12 cellular contexts compared by ENCODE assay signal in the genomic region with DNA sequence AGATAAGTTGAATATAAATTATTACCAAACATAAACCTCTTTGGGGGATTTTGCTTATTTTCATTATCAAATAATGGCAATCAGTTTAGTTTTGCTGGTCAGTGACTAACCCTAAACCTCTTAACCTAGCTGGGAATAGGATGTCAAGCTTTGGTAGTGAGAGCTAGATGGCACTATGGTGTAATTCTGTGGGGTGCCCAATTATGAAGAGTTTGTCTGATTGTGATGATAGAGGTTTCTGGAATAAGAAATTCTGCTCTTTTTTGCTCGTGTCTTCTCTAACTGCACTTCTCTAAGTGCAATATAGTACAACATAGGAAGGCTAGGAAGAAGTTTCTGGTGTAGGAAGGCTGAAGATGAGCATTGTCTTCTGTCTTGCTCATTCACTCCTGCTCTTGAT. TPM values are rescaled to one million over a fixed set of nuclear protein-coding genes. Genes with fewer than 3 reads are reported as not detected.
DNase-seq lines count a peak whose midpoint lies in the region; ATAC-seq, FAIRE-seq and TF ChIP-seq lines count a peak whose summit lies in the region.
"Had no signal": no experiment of that assay in that cellular context is flagged by ENCODE, and none has a peak within 500 bp of the region (broad histone marks: within the 10 kb centered on the region; RNA-seq: fewer than 3 reads in every experiment).

No MANE protein-coding gene starts in this region.

- TF ChIP-seq POLR2A in H1 (IDR thresholded peaks at IDR 0.05; ENCODE audit: control extremely low read depth in 1 of 2, low read depth in 2 of 2, low read length in 2 of 2): no peak

- no peak overlapping the region for H2BK15ac ChIP-seq in H1 (ENCODE audit: low read length)

- H3K9ac ChIP-seq in Loucy (ENCODE audit: low read depth, low read length, poor library complexity, severe bottlenecking) (no peak overlapping the region), H1 (replicated peaks in 1 of 4; ENCODE audit: extremely low read depth in 1 of 4, low read depth in 3 of 4, low read length in 3 of 4) (no peak overlapping the region)

- CTCF ChIA-PET in H1 (lab: Charles Lee; ENCODE audit: partially characterized antibody): interaction anchor here (0.6 to 3.4 kb wide), 28 partner anchors 10 to 712 kb away, joined by 3 to 19 read pairs (median 4); no protein-coding TSS in a partner anchor

- H3K36me3 ChIP-seq in BE2C: no peaks in the 10 kb centered on the region
- H3K36me3 ChIP-seq in Loucy (ENCODE audit: insufficient read depth, low read length): no peaks in the 10 kb centered on the region
- H3K36me3 ChIP-seq in H1 (ENCODE audit: control insufficient read depth in 2 of 4, insufficient read depth in 4 of 4, low read length in 3 of 4): no peaks in the 10 kb centered on the region

- TF ChIP-seq RAD21 in H1 (IDR thresholded peaks at IDR 0.05 in 1 of 2, conservative IDR thresholded peaks at IDR 0.05 in 1 of 2; ENCODE audit: low read depth in 2 of 2, low read length in 2 of 2): peak; percentile 38 to 42

- H3K18ac ChIP-seq in H1 (ENCODE audit: extremely low read depth, low read length): no peak overlapping the region

- H3K9me3 Mint-ChIP-seq in stimulated activated naive CD8-positive, alpha-beta T cell treated with anti-CD3 and anti-CD28 coated beads, Interleukin-15, amount 100 ng/mL, for 72 hours: no peaks in the 10 kb centered on the region

- H3K4me3 ChIP-seq in BE2C (ENCODE audit: low read depth, low read length): no peak overlapping the region
- H3K4me3 ChIP-seq in Loucy (ENCODE audit: low read length, poor library complexity, severe bottlenecking): no peak overlapping the region
- H3K4me3 ChIP-seq in H1 (ENCODE audit: extremely low read depth in 1 of 4, insufficient read depth in 2 of 4, low read depth in 3 of 4, low read length in 4 of 4): no peak overlapping the region

- POLR2A ChIA-PET in H1 (lab: Charles Lee; ENCODE audit: partially characterized antibody): interaction anchor here (1.4 kb wide), 1 partner anchor 63 kb away, joined by 3 read pairs; no protein-coding TSS in a partner anchor

- H3K4me1 ChIP-seq in BE2C: peaks cover 34% of the 10 kb centered on the region
- no peaks in the 10 kb centered on the region for H3K4me1 ChIP-seq in Loucy (ENCODE audit: insufficient read depth, low read length, poor library complexity, severe bottlenecking)
- H3K4me1 ChIP-seq in H1 (replicated peaks in 1 of 4; ENCODE audit: control insufficient read depth in 3 of 4, insufficient read depth in 4 of 4, low read length in 3 of 4): no peaks in the 10 kb centered on the region

- no peak overlapping the region for H4K91ac ChIP-seq in H1 (replicated peaks; ENCODE audit: insufficient read length, low read length)

- H3K4ac ChIP-seq in H1 (replicated peaks; ENCODE audit: insufficient read length, low read depth, low read length): no peak overlapping the region

- no peak overlapping the region for H3K4me3 Mint-ChIP-seq in stimulated activated naive CD8-positive, alpha-beta T cell treated with anti-CD3 and anti-CD28 coated beads, Interleukin-15, amount 100 ng/mL, for 72 hours
- H3K4me3 Mint-ChIP-seq: activated CD4-positive, alpha-beta T cell treated with anti-CD3 and anti-CD28 coated beads, Interleukin-2, amount 10 ng/mL, durations not matched to agents 24 days and 14 days had no signal

- no peaks in the 10 kb centered on the region for H3K9me2 ChIP-seq in Loucy (replicated peaks; ENCODE audit: low read depth, low read length)

- no peak overlapping the region for H2BK20ac ChIP-seq in H1 (ENCODE audit: low read length)

- TF ChIP-seq EP300 in H1 (IDR thresholded peaks at IDR 0.05; ENCODE audit: borderline replicate concordance in 1 of 2, low read depth in 2 of 2, low read length in 2 of 2): no peak

- H3K14ac ChIP-seq in H1 (ENCODE audit: insufficient read length): no peak overlapping the region

- H3K4me2 ChIP-seq in Loucy (ENCODE audit: low read depth, low read length, poor library complexity, severe bottlenecking): no peak overlapping the region
- H3K4me2 ChIP-seq in H1 (ENCODE audit: insufficient read depth in 1 of 2, low read depth in 2 of 2, low read length in 2 of 2): no peak overlapping the region

- H4K20me1 ChIP-seq in Loucy (ENCODE audit: insufficient read depth, low read length, poor library complexity, severe bottlenecking): no peaks in the 10 kb centered on the region
- H4K20me1 ChIP-seq in H1 (replicated peaks in 1 of 2; ENCODE audit: control insufficient read depth in 1 of 2, insufficient read depth in 2 of 2, low read length in 2 of 2): no peaks in the 10 kb centered on the region

- H3K9me3 ChIP-seq in BE2C (no peaks in the 10 kb centered on the region), Loucy (ENCODE audit: insufficient read depth, low read depth, low read length) (no peaks in the 10 kb centered on the region), H1 (ENCODE audit: insufficient read depth in 2 of 2, low read depth in 1 of 2, low read length in 1 of 2) (no peaks in the 10 kb centered on the region)

- DNase-seq in BE2C (no peak), H1 (ENCODE audit: low read depth in 1 of 2, low spot score in 2 of 2) (no peak), myocyte (ENCODE audit: low read depth) (peak; percentile 24), AG08396 (ENCODE audit: low spot score) (no peak)
- no peak for DNase-seq in stimulated activated naive CD8-positive, alpha-beta T cell treated with anti-CD3 and anti-CD28 coated beads, Interleukin-15, amount 100 ng/mL, for 72 hours
- DNase-seq in effector CD4-positive, alpha-beta T cell: no peak
- DNase-seq: activated CD4-positive, alpha-beta T cell treated with anti-CD3 and anti-CD28 coated beads, Interleukin-2, amount 10 ng/mL, durations not matched to agents 24 days and 14 days; COR-L47 had no signal

- H3K23ac ChIP-seq in H1 (ENCODE audit: insufficient read length): no peak overlapping the region

- H3K4me1 Mint-ChIP-seq in stimulated activated naive CD8-positive, alpha-beta T cell treated with anti-CD3 and anti-CD28 coated beads, Interleukin-15, amount 100 ng/mL, for 72 hours: no peaks in the 10 kb centered on the region
- H3K4me1 Mint-ChIP-seq: activated CD4-positive, alpha-beta T cell treated with anti-CD3 and anti-CD28 coated beads, Interleukin-2, amount 10 ng/mL, durations not matched to agents 24 days and 14 days had no signal

- H3K27me3 Mint-ChIP-seq in stimulated activated naive CD8-positive, alpha-beta T cell treated with anti-CD3 and anti-CD28 coated beads, Interleukin-15, amount 100 ng/mL, for 72 hours: no peaks in the 10 kb centered on the region

- H4K8ac ChIP-seq in H1 (ENCODE audit: extremely low read depth, insufficient read depth, low read length): no peak overlapping the region

- no peaks in the 10 kb centered on the region for H3K27me3 ChIP-seq in BE2C
- no peaks in the 10 kb centered on the region for H3K27me3 ChIP-seq in Loucy (ENCODE audit: insufficient read depth, low read length, poor library complexity, severe bottlenecking)
- no peaks in the 10 kb centered on the region for H3K27me3 ChIP-seq in H1 (replicated peaks in 1 of 4; ENCODE audit: control insufficient read depth in 3 of 4, extremely low read depth in 1 of 4, insufficient read depth in 3 of 4, low read length in 3 of 4)

- H2AFZ ChIP-seq in Loucy (ENCODE audit: low read length): peak overlapping the region; percentile 63; the same call in 1 of the 2 replicates
- no peak overlapping the region for H2AFZ ChIP-seq in H1 (ENCODE audit: low read length)

- no peak overlapping the region for H3K27ac ChIP-seq in H1 (ENCODE audit: low read depth, low read length)

- H3K56ac ChIP-seq in H1 (replicated peaks; ENCODE audit: insufficient read length, low read depth, low read length): no peak overlapping the region

- no peak overlapping the region for H3K27ac Mint-ChIP-seq in stimulated activated naive CD8-positive, alpha-beta T cell treated with anti-CD3 and anti-CD28 coated beads, Interleukin-15, amount 100 ng/mL, for 72 hours
- H3K27ac Mint-ChIP-seq: activated CD4-positive, alpha-beta T cell treated with anti-CD3 and anti-CD28 coated beads, Interleukin-2, amount 10 ng/mL, durations not matched to agents 24 days and 14 days had no signal

- H3K79me2 ChIP-seq in Loucy (ENCODE audit: insufficient read depth, low read length) (no peaks in the 10 kb centered on the region), H1 (ENCODE audit: control insufficient read depth in 1 of 2, insufficient read depth in 2 of 2, low read length in 2 of 2) (no peaks in the 10 kb centered on the region)

- H3K23me2 ChIP-seq in H1 (ENCODE audit: low read depth, low read length): no peaks in the 10 kb centered on the region

- no peak for FAIRE-seq in H1 (lab: Jason Lieb, UNC)
- FAIRE-seq: colon had no signal

- no peak overlapping the region for H2AK5ac ChIP-seq in H1 (ENCODE audit: low read depth, low read length)

- TF ChIP-seq CTCF in BE2C (IDR thresholded peaks at IDR 0.05; ENCODE audit: low read depth, low read length) (peak; percentile 49), Loucy (conservative IDR thresholded peaks at IDR 0.05; ENCODE audit: low read length) (peak; percentile 44; the same call in 1 of the 2 replicates), H1 (IDR thresholded peaks at IDR 0.05; ENCODE audit: control extremely low read depth in 1 of 3, insufficient read depth in 1 of 3, low read depth in 1 of 3, low read length in 3 of 3) (no peak)

- no peak overlapping the region for H2BK120ac ChIP-seq in H1 (replicated peaks; ENCODE audit: low read depth, low read length)

- WGBS in H1 (ENCODE audit: extremely low coverage in 1 of 2, insufficient coverage in 1 of 2, insufficient read length in 1 of 2, insufficient replicate concordance in 2 of 2, low coverage in 1 of 2, low lambda C conversion rate in 2 of 2, missing lambda C conversion rate in 1 of 2), 2 experiments: 64% methylated on average over 1 of the region's 1 CpG; no CpG with 5 or more reads in 1 of the 2 experiments

- no peak for ATAC-seq in stimulated activated naive CD8-positive, alpha-beta T cell treated with anti-CD3 and anti-CD28 coated beads, Interleukin-15, amount 100 ng/mL, for 72 hours
- ATAC-seq in GM18502 (IDR thresholded peaks at IDR 0.05; ENCODE audit: poor library complexity, unreplicated experiment): no peak

- no peak overlapping the region for H2BK12ac ChIP-seq in H1 (ENCODE audit: low read depth, low read length)

- H4K5ac ChIP-seq in H1 (ENCODE audit: insufficient read length, low read depth, low read length): no peak overlapping the region

- no peak overlapping the region for H2BK5ac ChIP-seq in H1 (ENCODE audit: low read depth, low read length)

- no peaks in the 10 kb centered on the region for H3F3A ChIP-seq in Loucy (ENCODE audit: low read depth)

- H3K79me1 ChIP-seq in H1 (ENCODE audit: low read depth, low read length): no peaks in the 10 kb centered on the region

RNA-seq across cellular contexts. Expression of a gene that starts 59.8 kb away (rescaled TPM):
- not detected for polyA plus RNA-seq in BE2C (2012; ENCODE audit: insufficient read depth, insufficient read length, low read depth)
- 0.63 and 0.71 TPM in 2 replicates for total RNA-seq in H1 (2021; fragmentation: NEBNext Ultra II Directional; extraction: Animal tissue kit (Norgen Biotek cat#: 25700))
- polyA plus RNA-seq in H1 (2011; rRNA removed): 0.39 and 0.46 TPM in 2 replicates
- 0.45 TPM for polyA plus RNA-seq in H1 (2011; cell fraction: cytosol; rRNA removed)
- polyA plus RNA-seq in H1 (2011; cell fraction: nucleus; rRNA removed): 2.6 TPM
- 0.25 to 0.48 TPM (median 0.28 TPM) in 3 of 4 replicates, not detected in the other for polyA plus RNA-seq in H1 (2012, experiment 1 of 2)
- polyA plus RNA-seq in H1 (2012, experiment 2 of 2): not detected
- polyA plus RNA-seq in H1 (2013, experiment 1 of 2): 0.34 TPM
- 0.42 TPM for polyA plus RNA-seq in H1 (2013, experiment 2 of 2)
- 0.47 TPM in 1 of 2 replicates, not detected in the other for polyA minus RNA-seq in H1 (2011; rRNA and poly(A)+ RNA removed)
- not detected for polyA minus RNA-seq in H1 (2011; cell fraction: cytosol; rRNA and poly(A)+ RNA removed)
- polyA minus RNA-seq in H1 (2011; cell fraction: nucleus; rRNA and poly(A)+ RNA removed): 0.80 TPM
- not detected in 2 replicates for total RNA-seq in myocyte
- not detected for polyA plus RNA-seq in myocyte (2012)
- total RNA-seq: NCI-H460 had no signal

Comparison
In these comparisons a context has a peak if more than half of its experiments do, and no peak if none do; other contexts are left out.
1. CTCF ChIP-seq: peak in BE2C (single experiment) and Loucy (single experiment); none in H1 (0 of 3).